10 cellular contexts compared by ENCODE assay signal in genomic region chr12:25058619-25059018, GRCh38.
DNase-seq lines count a peak whose midpoint lies in the region; ATAC-seq and TF ChIP-seq lines count a peak whose summit lies in the region.
"Had no signal": no experiment of that assay in that cellular context is flagged by ENCODE, and none has a peak within 500 bp of the region (broad histone marks: within the 10 kb centered on the region; RNA-seq: fewer than 3 reads in every experiment).

No MANE protein-coding gene starts in this region.

- H3K4me1 ChIP-seq in breast epithelium (no peaks in the 10 kb centered on the region), right atrium auricular region (no peaks in the 10 kb centered on the region)
- H3K4me1 ChIP-seq: colonic mucosa had no signal

- POLR2A ChIA-PET in CD4-positive, alpha-beta T cell (lab: Charles Lee): no interaction called here

- DNase-seq in CD4-positive, alpha-beta T cell: no peak
- DNase-seq in LoVo (ENCODE audit: low spot score): no peak
- no peak for DNase-seq in retina
- no peak for DNase-seq in breast epithelium (ENCODE audit: low spot score in 2 of 2)
- no peak for DNase-seq in right atrium auricular region (ENCODE audit: low spot score)
- DNase-seq: colonic mucosa had no signal

- H3K4me1 Mint-ChIP-seq in CD4-positive, alpha-beta T cell (ENCODE audit: low read depth): peaks cover 80% of the 10 kb centered on the region
- H3K4me1 Mint-ChIP-seq in IgD-negative memory B cell: peaks cover 60 to 69% (median 60%) of the 10 kb centered on the region in 3 donors

- ATAC-seq in CD4-positive, alpha-beta T cell (ENCODE audit: poor library complexity): no peak
- ATAC-seq in GM19023 (IDR thresholded peaks at IDR 0.05; ENCODE audit: unreplicated experiment) (peak; percentile 45), HG02678 (IDR thresholded peaks at IDR 0.05; ENCODE audit: unreplicated experiment) (peak; percentile 49)
- ATAC-seq: stimulated activated effector memory CD8-positive, alpha-beta T cell treated with anti-CD3 and anti-CD28 coated beads, Interleukin-12 subunit alpha, Interleukin-12 subunit beta, amount 100 ng/mL, for 72 hours had no signal

- no peaks in the 10 kb centered on the region for H3K27me3 Mint-ChIP-seq in CD4-positive, alpha-beta T cell
- no peaks in the 10 kb centered on the region for H3K27me3 Mint-ChIP-seq in IgD-negative memory B cell

- H3K9me3 Mint-ChIP-seq in CD4-positive, alpha-beta T cell: no peaks in the 10 kb centered on the region
- no peaks in the 10 kb centered on the region for H3K9me3 Mint-ChIP-seq in IgD-negative memory B cell
- H3K9me3 Mint-ChIP-seq: stimulated activated effector memory CD8-positive, alpha-beta T cell treated with anti-CD3 and anti-CD28 coated beads, Interleukin-12 subunit alpha, Interleukin-12 subunit beta, amount 100 ng/mL, for 72 hours had no signal

- no peaks in the 10 kb centered on the region for H3K9me3 ChIP-seq in CD4-positive, alpha-beta T cell (ENCODE audit: control insufficient read depth, low read length)
- H3K9me3 ChIP-seq in breast epithelium: no peaks in the 10 kb centered on the region
- H3K9me3 ChIP-seq in right atrium auricular region: no peaks in the 10 kb centered on the region
- H3K9me3 ChIP-seq: colonic mucosa had no signal

- peak overlapping the region; percentile 34 for H3K4me3 Mint-ChIP-seq in CD4-positive, alpha-beta T cell
- H3K4me3 Mint-ChIP-seq in IgD-negative memory B cell: peak overlapping the region; percentile 53 to 94 (median 87)

- TF ChIP-seq POLR2A in breast epithelium (IDR thresholded peaks at IDR 0.05): no peak

- H3K36me3 ChIP-seq in breast epithelium (no peaks in the 10 kb centered on the region), right atrium auricular region (no peaks in the 10 kb centered on the region)
- H3K36me3 ChIP-seq: colonic mucosa had no signal

- TF ChIP-seq CTCF in CD4-positive, alpha-beta T cell (IDR thresholded peaks at IDR 0.05): no peak
- TF ChIP-seq CTCF in breast epithelium (IDR thresholded peaks at IDR 0.05) (no peak), right atrium auricular region (IDR thresholded peaks at IDR 0.05) (no peak)

- H3K27ac ChIP-seq in CD4-positive, alpha-beta T cell (ENCODE audit: low read depth, low read length): no peak overlapping the region
- H3K27ac ChIP-seq in breast epithelium (no peak overlapping the region), right atrium auricular region (no peak overlapping the region)
- H3K27ac ChIP-seq: colonic mucosa had no signal

- H3K36me3 Mint-ChIP-seq in CD4-positive, alpha-beta T cell (ENCODE audit: low read depth): peaks cover 35% of the 10 kb centered on the region
- H3K36me3 Mint-ChIP-seq in IgD-negative memory B cell: peaks cover 6% of the 10 kb centered on the region
- H3K36me3 Mint-ChIP-seq: stimulated activated effector memory CD8-positive, alpha-beta T cell treated with anti-CD3 and anti-CD28 coated beads, Interleukin-12 subunit alpha, Interleukin-12 subunit beta, amount 100 ng/mL, for 72 hours had no signal

- intact Hi-C loops in CD4-positive, alpha-beta T cell (cut with DNase I, micrococcal nuclease): loop anchor here in 1 of 2 experiments (5.0 kb wide), 1 partner anchor 129 kb away; no protein-coding TSS in a partner anchor
- intact Hi-C loops in breast epithelium (cut with DNase I; ENCODE audit: low total_unique reads): loop anchor here (10.0 kb wide), 1 partner anchor 1684 kb away; no protein-coding TSS in a partner anchor

- H3K4me3 ChIP-seq in breast epithelium (no peak overlapping the region), right atrium auricular region (no peak overlapping the region)
- H3K4me3 ChIP-seq: colonic mucosa had no signal

- H3K27ac Mint-ChIP-seq in CD4-positive, alpha-beta T cell: no peak overlapping the region
- peak overlapping the region in 2 of 3 donors; percentile 34 to 72 for H3K27ac Mint-ChIP-seq in IgD-negative memory B cell
- H3K27ac Mint-ChIP-seq: stimulated activated effector memory CD8-positive, alpha-beta T cell treated with anti-CD3 and anti-CD28 coated beads, Interleukin-12 subunit alpha, Interleukin-12 subunit beta, amount 100 ng/mL, for 72 hours had no signal

- CTCF ChIA-PET in CD4-positive, alpha-beta T cell (lab: Charles Lee): no interaction called here

- H3K27me3 ChIP-seq in CD4-positive, alpha-beta T cell (ENCODE audit: control insufficient read depth, insufficient read depth, low read length): no peaks in the 10 kb centered on the region
- H3K27me3 ChIP-seq in breast epithelium (no peaks in the 10 kb centered on the region), right atrium auricular region (no peaks in the 10 kb centered on the region)
- H3K27me3 ChIP-seq: colonic mucosa had no signal
